In the genomic region with DNA sequence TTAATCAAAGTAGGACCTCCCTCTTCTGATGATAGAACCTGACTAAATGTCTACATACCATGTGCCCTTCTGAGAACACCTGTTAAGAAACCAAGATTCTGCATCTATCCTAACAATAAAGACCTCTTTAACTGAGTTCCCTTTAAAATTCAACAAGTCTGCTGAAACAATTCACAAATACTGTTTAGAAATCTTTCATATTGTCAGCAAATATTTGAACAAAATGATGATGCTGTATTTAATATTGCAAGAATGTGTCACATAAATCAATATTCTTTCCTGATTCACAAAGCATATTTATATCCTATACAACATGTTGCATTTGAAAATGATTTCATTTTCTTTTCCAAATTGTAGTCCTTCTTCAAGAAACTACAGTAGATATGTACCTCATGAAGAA, we compare ENCODE assay signal across 28 cellular contexts. TPM values are rescaled to one million over a fixed set of nuclear protein-coding genes. Genes with fewer than 3 reads are reported as not detected.
A peak's percentile ranks its signal among the peaks of the same experiment; 100 is the strongest.
DNase-seq lines count a peak whose midpoint lies in the region; ATAC-seq, FAIRE-seq and TF ChIP-seq lines count a peak whose summit lies in the region.
"Had no signal": no experiment of that assay in that cellular context is flagged by ENCODE, and none has a peak within 500 bp of the region (broad histone marks: within the 10 kb centered on the region; RNA-seq: fewer than 3 reads in every experiment).

No MANE protein-coding gene starts in this region.

- H3K27ac ChIP-seq in HepG2 (ENCODE audit: extremely low read length, insufficient read depth, low read length) = no peak overlapping the region
- H3K27ac ChIP-seq in right lobe of liver = no peak overlapping the region
- no peak overlapping the region for H3K27ac ChIP-seq in HEK293 (ENCODE audit: extremely low read depth, low read depth, low read length)
- H3K27ac ChIP-seq in dorsolateral prefrontal cortex = no peak overlapping the region
- H3K27ac ChIP-seq: 22Rv1, BLaER1 had no signal

- FAIRE-seq in HepG2 (lab: Jason Lieb, UNC) = no peak
- FAIRE-seq in islet of Langerhans (lab: Jason Lieb, UNC) = peak; percentile 17
- FAIRE-seq: GM12878, GM12892, GM18507 had no signal

- in situ Hi-C loops in HepG2 (cut with HindIII; ENCODE audit: extremely low pct_ligation_motif_present, low pct_unique_long_range_greater_than_20kb) = no loop called here

- H3K4me1 ChIP-seq in HepG2 (ENCODE audit: insufficient read depth, low read length) (no peaks in the 10 kb centered on the region), right lobe of liver (no peaks in the 10 kb centered on the region), HEK293 (ENCODE audit: control insufficient read depth, insufficient read depth, low read length) (no peaks in the 10 kb centered on the region)
- H3K4me1 ChIP-seq: BE2C, BLaER1 had no signal

- H2AFZ ChIP-seq in HepG2 (ENCODE audit: low read length) = no peak overlapping the region

- H3K4me2 ChIP-seq in HepG2 (ENCODE audit: low read depth, low read length) = no peak overlapping the region
- H3K4me2 ChIP-seq: BLaER1 had no signal

- DNase-seq in HepG2 (ENCODE audit: low spot score) (no peak), right lobe of liver (no peak), dorsolateral prefrontal cortex (no peak), posterior cingulate gyrus (no peak)
- DNase-seq: ACHN; BE2C; C1 segment of cervical spinal cord; CD4-positive, alpha-beta memory T cell; CD4-positive, CD25-positive, alpha-beta regulatory T cell; CD8-positive, alpha-beta memory T cell; COR-L47; DMS 273 treated with DMSO at 0.1 percent for 48 hours; DMS153; DMS53; DMS79; DND-41; EL; GDM1 had no signal

- no peaks in the 10 kb centered on the region for H4K20me1 ChIP-seq in HepG2 (ENCODE audit: insufficient read depth, low read length)
- H4K20me1 ChIP-seq: BLaER1 had no signal

- TF ChIP-seq CTCF in HepG2 (CRISPR knock-in tag; IDR thresholded peaks at IDR 0.05) (no peak), right lobe of liver (IDR thresholded peaks at IDR 0.05) (no peak), HEK293 (tag by site-specific recombination; IDR thresholded peaks at IDR 0.05) (no peak), dorsolateral prefrontal cortex (IDR thresholded peaks at IDR 0.05 in 54 of 56, conservative IDR thresholded peaks at IDR 0.05 in 2 of 56; ENCODE audit: low read depth in 1 of 56, partially characterized antibody in 56 of 56) (no peak)

- no peak overlapping the region for H3K4me3 ChIP-seq in HepG2 (replicated peaks in 1 of 3; ENCODE audit: insufficient read depth in 1 of 3, low read depth in 2 of 3, low read length in 3 of 3)
- H3K4me3 ChIP-seq in right lobe of liver = no peak overlapping the region
- H3K4me3 ChIP-seq in HEK293 (ENCODE audit: low read depth, low read length) = no peak overlapping the region
- no peak overlapping the region for H3K4me3 ChIP-seq in dorsolateral prefrontal cortex
- H3K4me3 ChIP-seq: BLaER1, GM12878 had no signal

- no TSS peak for BruUV-seq in HepG2 (replicated peaks; lab: Mats Ljungman, UMichigan)

- H3K9me3 ChIP-seq in HepG2 (ENCODE audit: low read length) (no peaks in the 10 kb centered on the region), right lobe of liver (no peaks in the 10 kb centered on the region), HEK293 (ENCODE audit: control insufficient read depth, insufficient read depth, low read depth, low read length) (no peaks in the 10 kb centered on the region)
- H3K9me3 ChIP-seq: BE2C, BLaER1 had no signal

- TF ChIP-seq POLR2A in HepG2 (IDR thresholded peaks at IDR 0.05; ENCODE audit: insufficient read depth in 1 of 2, low read depth in 2 of 2, low read length in 2 of 2) (no peak), right lobe of liver (IDR thresholded peaks at IDR 0.05) (no peak)

- H3K27me3 ChIP-seq in HepG2 (ENCODE audit: control insufficient read depth in 1 of 2, insufficient read depth in 2 of 2, low read length in 2 of 2) (peaks cover 0 to 1% of the 10 kb centered on the region in 2 experiments; a peak in 1 of 5 replicates), right lobe of liver (no peaks in the 10 kb centered on the region), dorsolateral prefrontal cortex (peaks cover 0 to 3% (median 0%) of the 10 kb centered on the region in 45 donors)
- H3K27me3 ChIP-seq: BE2C, BLaER1 had no signal

- H3K9ac ChIP-seq in HepG2 (ENCODE audit: insufficient read depth, low read depth, low read length) = no peak overlapping the region
- H3K9ac ChIP-seq: BLaER1 had no signal

- no peak for TF ChIP-seq EP300 in HepG2 (IDR thresholded peaks at IDR 0.05; ENCODE audit: low read depth in 2 of 2, low read length in 2 of 2)
- TF ChIP-seq EP300 in HepG2 (CRISPR knock-in tag; IDR thresholded peaks at IDR 0.05; ENCODE audit: borderline replicate concordance) = no peak

- CTCF ChIA-PET in HepG2 (lab: Yijun Ruan, JAX; ENCODE audit: low intra/inter-chr PET ratio, low total read pairs) (no interaction called here), HEK293 (lab: Yijun Ruan, JAX) (interaction anchor here (1.4 kb wide), 1 partner anchor 18 kb away, joined by 4 read pairs; no protein-coding TSS in a partner anchor)

- ATAC-seq in HepG2 (no peak), right lobe of liver (no peak), GM21367 (IDR thresholded peaks at IDR 0.05; ENCODE audit: unreplicated experiment) (no peak)
- ATAC-seq: GM12878 had no signal

- intact Hi-C loops in HepG2 (cut with micrococcal nuclease; ENCODE audit: unreplicated experiment) (no loop called here), right lobe of liver (cut with DNase I) (no loop called here), dorsolateral prefrontal cortex (cut with DNase I) (no loop called here), posterior cingulate gyrus (cut with DNase I) (no loop called here)

- H3K79me2 ChIP-seq in HepG2 (ENCODE audit: insufficient read depth, low read length) = no peaks in the 10 kb centered on the region

- POLR2A ChIA-PET in HepG2 (lab: Yijun Ruan, JAX) (no interaction called here), HEK293 (lab: Yijun Ruan, JAX) (no interaction called here)

- no peaks in the 10 kb centered on the region for H3K36me3 ChIP-seq in HepG2 (replicated peaks in 1 of 2; ENCODE audit: control insufficient read depth in 1 of 2, insufficient read depth in 2 of 2, low read length in 2 of 2)
- no peaks in the 10 kb centered on the region for H3K36me3 ChIP-seq in right lobe of liver
- no peaks in the 10 kb centered on the region for H3K36me3 ChIP-seq in HEK293 (ENCODE audit: control insufficient read depth in 2 of 2, insufficient read depth in 1 of 2, low read length in 2 of 2)
- H3K36me3 ChIP-seq: BE2C, BLaER1 had no signal

- no peak for TF ChIP-seq RAD21 in HepG2 (CRISPR knock-in tag; IDR thresholded peaks at IDR 0.05)

TF ChIP-seq in HepG2, 621 proteins besides CTCF, POLR2A, EP300 and RAD21 (continues in another document):
- TF ChIP-seq MAFK (conservative IDR thresholded peaks at IDR 0.05 in 1 of 2, IDR thresholded peaks at IDR 0.05 in 1 of 2; ENCODE audit: low read length in 2 of 2) (peak in 1 of 2 experiments; percentile 48; a peak in 2 of 4 replicates), ZMYM3 (CRISPR knock-in tag; IDR thresholded peaks at IDR 0.05) (no peak), MAFF (IDR thresholded peaks at IDR 0.05; ENCODE audit: low read depth, low read length) (0 out of 2 replicates have a peak, but pooled peaks have one; percentile 41), PCBP2 (optimal IDR thresholded peaks at IDR 0.05; ENCODE audit: low read depth, low read length, poor library complexity, severe bottlenecking) (no peak)

TF ChIP-seq in HEK293, 187 proteins besides CTCF, POLR2A, EP300 and RAD21:
- no peak for TF ChIP-seq ZNF623 (tag by site-specific recombination; IDR thresholded peaks at IDR 0.05)
- peak; percentile 74; the same call in 1 of the 2 replicates for TF ChIP-seq SCRT2 (tag by site-specific recombination; IDR thresholded peaks at IDR 0.05)
- TF ChIP-seq SCRT1 (tag by site-specific recombination; IDR thresholded peaks at IDR 0.05; ENCODE audit: borderline replicate concordance) = 0 out of 2 replicates have a peak, but pooled peaks have one; percentile 35
- TF ChIP-seq ZNF530 (tag by site-specific recombination; IDR thresholded peaks at IDR 0.05; ENCODE audit: low read depth) = no peak
TF ChIP-seq in HEK293: peak in this region for 2.

RNA-seq across cellular contexts. Expression of a gene that starts 59.6 kb away (rescaled TPM):
- 0.07 TPM in 1 of 2 replicates, not detected in the other for total RNA-seq in HepG2 (2016; rRNA removed; fragmentation: Illumina TruSeq; extraction: Trizol)
- total RNA-seq in HepG2 (2016; cell fraction: cytosol; rRNA removed; fragmentation: Illumina TruSeq; extraction: Trizol; ENCODE audit: low read depth) = not detected in 2 replicates
- not detected in 2 replicates for total RNA-seq in HepG2 (2016; cell fraction: insoluble cytoplasmic fraction; rRNA removed; fragmentation: Illumina TruSeq; extraction: Trizol)
- 0.09 TPM in 1 of 2 replicates, not detected in the other for total RNA-seq in HepG2 (2016; cell fraction: membrane; rRNA removed; fragmentation: Illumina TruSeq; extraction: Trizol)
- not detected in 2 replicates for total RNA-seq in HepG2 (2016; cell fraction: nucleus; rRNA removed; fragmentation: Illumina TruSeq; extraction: Trizol)
- polyA plus RNA-seq in HepG2 (2011; rRNA removed) = not detected in 2 replicates
- polyA plus RNA-seq in HepG2 (2011; cell fraction: cytosol; rRNA removed) = not detected in 2 replicates
- polyA plus RNA-seq in HepG2 (2011; cell fraction: nucleus; rRNA removed) = not detected in 2 replicates
- polyA plus RNA-seq in HepG2 (2012) = not detected in 2 replicates
- not detected in 2 replicates for polyA plus RNA-seq in HepG2 (2016; cell fraction: cytosol; fragmentation: Illumina TruSeq; extraction: Trizol; ENCODE audit: low read depth)
- not detected in 2 replicates for polyA plus RNA-seq in HepG2 (2016; cell fraction: insoluble cytoplasmic fraction; fragmentation: Illumina TruSeq; extraction: Trizol; ENCODE audit: low read depth)
- polyA plus RNA-seq in HepG2 (2016; cell fraction: membrane; fragmentation: Illumina TruSeq; extraction: Trizol; ENCODE audit: low read depth) = not detected in 2 replicates
- polyA plus RNA-seq in HepG2 (2016; cell fraction: nucleus; fragmentation: Illumina TruSeq; extraction: Trizol; ENCODE audit: insufficient read depth, low read depth) = not detected in 2 replicates
- not detected in 2 replicates for polyA minus RNA-seq in HepG2 (2011; rRNA and poly(A)+ RNA removed; ENCODE audit: low replicate concordance)
- not detected in 2 replicates for polyA minus RNA-seq in HepG2 (2011; cell fraction: cytosol; rRNA and poly(A)+ RNA removed)
- polyA minus RNA-seq in HepG2 (2011; cell fraction: nucleus; rRNA and poly(A)+ RNA removed) = 0.12 and 0.13 TPM in 2 replicates
- 1 to 10 TPM in 1 of 6 experiments, under 1 TPM in 5; 0.31 to 1.6 (median 0.62) TPM for total RNA-seq in right lobe of liver
- total RNA-seq in dorsolateral prefrontal cortex = 10 to 100 TPM; 13.5 to 74.6 (median 31.2) TPM
- total RNA-seq: CD8-positive, alpha-beta memory T cell; G401; GM12878 had no signal
- polyA plus RNA-seq: CD14-positive monocyte; CD4-positive, alpha-beta memory T cell; GM12878 had no signal

Comparison
In these comparisons a context has a peak if more than half of its experiments do, and no peak if none do; other contexts are left out.
1. RNA of a gene that starts 59.6 kb away (total RNA-seq): 13.5 to 74.6 TPM in dorsolateral prefrontal cortex; 0.31 to 1.6 TPM in right lobe of liver and 0.07 to 0.09 TPM in HepG2; every median in the first group is over 4 times any median in the second.